ENCODE assay signal across 8 cellular contexts in genomic region chr7:70695804-70696104, GRCh38.
A peak's percentile ranks its signal among the peaks of the same experiment; 100 is the strongest.
DNase-seq lines count a peak whose midpoint lies in the region; ATAC-seq and TF ChIP-seq lines count a peak whose summit lies in the region.

No MANE protein-coding gene starts in this region.

- peak overlapping the region in 16 of 21 experiments; percentile 76 to 91 (median 88) for H3K27ac ChIP-seq in skin epidermis

- ATAC-seq in GM21390 (IDR thresholded peaks at IDR 0.05; ENCODE audit: unreplicated experiment) (no peak), GM21381 (IDR thresholded peaks at IDR 0.05; ENCODE audit: unreplicated experiment) (no peak)

- DNase-seq in NCI-H1417 (lab: John Stamatoyannopoulos, UW) (peak in 2 of 3 experiments; percentile 34 to 74), NCI-H1417 treated with DMSO at 0.1 percent for 48 hours (lab: John Stamatoyannopoulos, UW) (no peak), RKO (ENCODE audit: low spot score) (peak; percentile 70), foreskin fibroblast (no peak), DMS53 (lab: John Stamatoyannopoulos, UW) (no peak)

- H3K4me3 ChIP-seq in foreskin fibroblast (ENCODE audit: low read depth in 1 of 2, low read length in 2 of 2), result peak overlapping the region; percentile 80 to 81
- H3K4me3 ChIP-seq in skin epidermis, result peak overlapping the region; percentile 62 to 88 (median 72)

- TF ChIP-seq CTCF in foreskin fibroblast (IDR thresholded peaks at IDR 0.05; ENCODE audit: low read depth, low read length), result no peak

Comparison
In these comparisons a context has a peak if more than half of its experiments do, and no peak if none do; other contexts are left out.
1. DNase-seq: peak in NCI-H1417 (2 of 3) and RKO (single experiment); none in NCI-H1417 treated with DMSO at 0.1 percent for 48 hours (single experiment), foreskin fibroblast (0 of 2) and DMS53 (single experiment).